Comparison of ENCODE assay signal across 11 cellular contexts in the genomic region with DNA sequence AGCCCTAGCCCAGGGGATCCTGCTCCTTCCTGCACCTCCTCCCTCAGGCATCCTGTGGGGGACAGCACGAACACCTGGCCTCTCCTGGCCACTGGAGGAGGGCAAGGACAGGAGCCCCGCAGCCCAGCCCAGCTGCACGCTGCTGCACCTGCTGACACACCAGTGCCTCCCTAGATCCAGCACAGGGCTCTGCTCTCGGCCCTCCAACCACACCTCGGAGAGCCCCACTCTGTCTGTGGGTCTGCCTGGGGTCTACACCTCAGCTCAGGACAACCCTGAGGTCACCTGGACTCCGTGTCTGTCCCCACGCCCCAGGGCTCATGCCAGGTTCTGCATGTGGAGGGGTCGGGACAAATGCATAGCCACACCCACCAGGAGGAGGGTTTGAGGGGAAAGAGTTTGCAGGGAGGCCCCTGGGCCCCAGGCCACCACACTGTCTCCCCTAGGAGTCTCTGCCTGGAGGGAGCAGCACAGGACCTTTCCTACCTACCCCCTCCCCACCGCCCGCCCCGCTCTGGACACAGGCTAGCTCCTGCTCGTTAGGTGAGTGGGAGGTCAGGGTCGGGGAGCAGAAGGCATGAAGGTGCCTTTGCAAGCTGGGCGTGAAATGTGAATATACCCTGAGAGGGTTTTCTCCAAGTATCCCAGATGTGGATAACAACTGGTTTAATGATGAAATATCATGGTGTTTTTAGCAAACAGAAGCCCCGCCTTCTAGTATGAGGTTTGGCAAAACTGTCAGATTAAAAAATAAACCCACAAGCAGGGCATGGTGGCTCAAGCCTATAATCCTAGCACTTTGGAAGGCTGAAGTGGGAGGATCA. TPM values are rescaled to one million over a fixed set of nuclear protein-coding genes. Genes with fewer than 3 reads are reported as not detected.
DNase-seq lines count a peak whose midpoint lies in the region; ATAC-seq and TF ChIP-seq lines count a peak whose summit lies in the region.
"Had no signal": no experiment of that assay in that cellular context is flagged by ENCODE, and none has a peak within 500 bp of the region (broad histone marks: within the 10 kb centered on the region; RNA-seq: fewer than 3 reads in every experiment).

No MANE protein-coding gene starts in this region.

- DNase-seq in NCI-H748 (lab: John Stamatoyannopoulos, UW; ENCODE audit: unreplicated experiment) (peak; percentile 32), NCI-H748 treated with DMSO at 0.1 percent for 48 hours (lab: John Stamatoyannopoulos, UW) (no peak), osteocyte (ENCODE audit: extremely low spot score, unreplicated experiment) (no peak), globus pallidus (ENCODE audit: low spot score) (no peak)
- DNase-seq in central memory CD8-positive, alpha-beta T cell (ENCODE audit: low spot score in 2 of 2): no peak
- DNase-seq: NCI-H1436 treated with DMSO at 0.1 percent for 48 hours; stimulated activated CD4-positive, alpha-beta T cell treated with anti-CD3 and anti-CD28 coated beads, Interleukin-1b, Interleukin-23, amount 100 ng/mL, for 48 hours had no signal

- peaks cover 6% of the 10 kb centered on the region for H3K36me3 Mint-ChIP-seq in central memory CD8-positive, alpha-beta T cell (ENCODE audit: insufficient read depth)
- no peaks in the 10 kb centered on the region for H3K36me3 Mint-ChIP-seq in osteocyte (ENCODE audit: unreplicated experiment)
- H3K36me3 Mint-ChIP-seq: activated naive CD8-positive, alpha-beta T cell had no signal

- peak overlapping the region; percentile 32 for H3K27ac Mint-ChIP-seq in central memory CD8-positive, alpha-beta T cell (ENCODE audit: low read depth)
- H3K27ac Mint-ChIP-seq in osteocyte (ENCODE audit: unreplicated experiment): peak overlapping the region; percentile 34
- H3K27ac Mint-ChIP-seq: activated naive CD8-positive, alpha-beta T cell had no signal

- peaks cover 8% of the 10 kb centered on the region for H3K9me3 Mint-ChIP-seq in central memory CD8-positive, alpha-beta T cell
- no peaks in the 10 kb centered on the region for H3K9me3 Mint-ChIP-seq in osteocyte (ENCODE audit: unreplicated experiment)

- no peaks in the 10 kb centered on the region for H3K4me1 Mint-ChIP-seq in central memory CD8-positive, alpha-beta T cell
- H3K4me1 Mint-ChIP-seq in osteocyte (ENCODE audit: unreplicated experiment): peaks cover 17% of the 10 kb centered on the region

- peak; percentile 25; the same call in 1 of the 2 replicates for TF ChIP-seq RAD21 in Ishikawa (IDR thresholded peaks at IDR 0.05; ENCODE audit: low read depth)

- no peaks in the 10 kb centered on the region for H3K27me3 Mint-ChIP-seq in central memory CD8-positive, alpha-beta T cell
- no peaks in the 10 kb centered on the region for H3K27me3 Mint-ChIP-seq in osteocyte (ENCODE audit: unreplicated experiment)
- H3K27me3 Mint-ChIP-seq: activated naive CD8-positive, alpha-beta T cell had no signal

- TF ChIP-seq CTCF in osteocyte (IDR thresholded peaks at IDR 0.05): no peak

- peak; percentile 34; the same call in 1 of the 2 replicates for TF ChIP-seq EP300 in Ishikawa (IDR thresholded peaks at IDR 0.05; ENCODE audit: borderline replicate concordance)

- no peak for ATAC-seq in central memory CD8-positive, alpha-beta T cell (replicated peaks; ENCODE audit: extremely low read depth, poor library complexity, severe bottlenecking)
- no peak for ATAC-seq in GM21515 (IDR thresholded peaks at IDR 0.05; ENCODE audit: unreplicated experiment)
- ATAC-seq in HG02970 (IDR thresholded peaks at IDR 0.05; ENCODE audit: low FRiP score, unreplicated experiment): no peak

- H3K4me3 Mint-ChIP-seq in central memory CD8-positive, alpha-beta T cell: peak overlapping the region; percentile 19
- H3K4me3 Mint-ChIP-seq in osteocyte (ENCODE audit: unreplicated experiment): no peak overlapping the region
- H3K4me3 Mint-ChIP-seq: activated naive CD8-positive, alpha-beta T cell had no signal

TF ChIP-seq in Ishikawa, 13 proteins besides CTCF, POLR2A, EP300 and RAD21:
- TF ChIP-seq, protein P1, sequence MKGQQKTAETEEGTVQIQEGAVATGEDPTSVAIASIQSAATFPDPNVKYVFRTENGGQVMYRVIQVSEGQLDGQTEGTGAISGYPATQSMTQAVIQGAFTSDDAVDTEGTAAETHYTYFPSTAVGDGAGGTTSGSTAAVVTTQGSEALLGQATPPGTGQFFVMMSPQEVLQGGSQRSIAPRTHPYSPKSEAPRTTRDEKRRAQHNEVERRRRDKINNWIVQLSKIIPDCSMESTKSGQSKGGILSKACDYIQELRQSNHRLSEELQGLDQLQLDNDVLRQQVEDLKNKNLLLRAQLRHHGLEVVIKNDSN (IDR thresholded peaks at IDR 0.05): 0 out of 2 replicates have a peak, but pooled peaks have one; percentile 15
- TF ChIP-seq ZBTB7A (IDR thresholded peaks at IDR 0.05; ENCODE audit: low read depth) (peak; percentile 27; the same call in 1 of the 2 replicates), FOXM1 (IDR thresholded peaks at IDR 0.05; ENCODE audit: borderline replicate concordance, low read depth) (no peak), YY1 (IDR thresholded peaks at IDR 0.05; ENCODE audit: low read depth) (0 out of 2 replicates have a peak, but pooled peaks have one; percentile 26), TCF12 (IDR thresholded peaks at IDR 0.05; ENCODE audit: low read depth) (peak; percentile 77)
- TF ChIP-seq, protein P2, sequence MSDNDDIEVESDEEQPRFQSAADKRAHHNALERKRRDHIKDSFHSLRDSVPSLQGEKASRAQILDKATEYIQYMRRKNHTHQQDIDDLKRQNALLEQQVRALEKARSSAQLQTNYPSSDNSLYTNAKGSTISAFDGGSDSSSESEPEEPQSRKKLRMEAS (IDR thresholded peaks at IDR 0.05): peak; percentile 40; the same call in 1 of the 2 replicates
- TF ChIP-seq, protein P3, sequence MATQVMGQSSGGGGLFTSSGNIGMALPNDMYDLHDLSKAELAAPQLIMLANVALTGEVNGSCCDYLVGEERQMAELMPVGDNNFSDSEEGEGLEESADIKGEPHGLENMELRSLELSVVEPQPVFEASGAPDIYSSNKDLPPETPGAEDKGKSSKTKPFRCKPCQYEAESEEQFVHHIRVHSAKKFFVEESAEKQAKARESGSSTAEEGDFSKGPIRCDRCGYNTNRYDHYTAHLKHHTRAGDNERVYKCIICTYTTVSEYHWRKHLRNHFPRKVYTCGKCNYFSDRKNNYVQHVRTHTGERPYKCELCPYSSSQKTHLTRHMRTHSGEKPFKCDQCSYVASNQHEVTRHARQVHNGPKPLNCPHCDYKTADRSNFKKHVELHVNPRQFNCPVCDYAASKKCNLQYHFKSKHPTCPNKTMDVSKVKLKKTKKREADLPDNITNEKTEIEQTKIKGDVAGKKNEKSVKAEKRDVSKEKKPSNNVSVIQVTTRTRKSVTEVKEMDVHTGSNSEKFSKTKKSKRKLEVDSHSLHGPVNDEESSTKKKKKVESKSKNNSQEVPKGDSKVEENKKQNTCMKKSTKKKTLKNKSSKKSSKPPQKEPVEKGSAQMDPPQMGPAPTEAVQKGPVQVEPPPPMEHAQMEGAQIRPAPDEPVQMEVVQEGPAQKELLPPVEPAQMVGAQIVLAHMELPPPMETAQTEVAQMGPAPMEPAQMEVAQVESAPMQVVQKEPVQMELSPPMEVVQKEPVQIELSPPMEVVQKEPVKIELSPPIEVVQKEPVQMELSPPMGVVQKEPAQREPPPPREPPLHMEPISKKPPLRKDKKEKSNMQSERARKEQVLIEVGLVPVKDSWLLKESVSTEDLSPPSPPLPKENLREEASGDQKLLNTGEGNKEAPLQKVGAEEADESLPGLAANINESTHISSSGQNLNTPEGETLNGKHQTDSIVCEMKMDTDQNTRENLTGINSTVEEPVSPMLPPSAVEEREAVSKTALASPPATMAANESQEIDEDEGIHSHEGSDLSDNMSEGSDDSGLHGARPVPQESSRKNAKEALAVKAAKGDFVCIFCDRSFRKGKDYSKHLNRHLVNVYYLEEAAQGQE (IDR thresholded peaks at IDR 0.05; ENCODE audit: low read depth): no peak

RNA-seq across cellular contexts. Expression of a gene that starts 7.2 kb away (rescaled TPM):
- 12.9 and 14.6 TPM in 2 replicates for total RNA-seq in osteocyte

RNA-seq across cellular contexts. Expression of a gene that starts 57.9 kb away (rescaled TPM):
- 17.9 and 18.9 TPM in 2 replicates for total RNA-seq in osteocyte
